ENCODE assay signal across 2 cellular contexts in the genomic region with DNA sequence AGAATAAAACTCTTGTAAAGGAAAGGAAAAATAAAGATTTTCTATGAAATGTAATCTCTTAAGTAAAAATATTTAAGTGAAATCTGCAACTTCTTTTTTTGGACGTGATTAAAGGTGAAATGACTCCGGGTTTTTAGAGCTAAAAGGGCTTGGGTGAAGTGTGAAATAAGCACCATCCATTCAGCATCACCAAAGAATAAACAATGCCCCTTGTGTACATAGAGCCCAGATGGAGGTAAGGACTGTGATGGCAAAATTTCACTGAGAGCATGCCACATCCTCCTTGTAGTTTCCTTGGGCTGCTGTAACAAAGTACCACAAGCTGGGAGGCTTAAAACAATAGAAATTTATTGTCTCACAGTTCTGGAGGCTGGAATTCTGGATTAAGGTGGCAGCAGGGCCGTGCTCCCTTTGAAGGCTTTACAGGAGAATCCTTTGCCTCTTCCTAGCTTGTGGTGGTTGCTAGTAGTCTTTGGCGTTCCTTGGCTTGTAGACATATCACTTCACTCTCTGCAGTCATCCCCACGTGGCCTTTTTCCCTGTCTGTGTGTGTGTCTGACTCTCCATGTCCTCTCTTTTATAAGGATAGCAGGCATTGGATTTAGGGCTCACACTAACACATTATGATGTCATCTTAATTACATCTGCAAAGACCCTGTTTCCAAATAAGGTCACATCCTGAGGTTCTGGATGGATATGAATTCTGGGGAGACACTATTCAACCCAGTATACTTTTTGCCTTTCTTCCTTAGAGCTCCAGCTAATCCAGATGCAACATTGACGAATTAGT.
TF ChIP-seq lines count a peak whose summit lies in the region.

No MANE protein-coding gene starts in this region.

TF ChIP-seq in HEK293, 187 proteins besides CTCF, POLR2A, EP300 and RAD21:
- TF ChIP-seq ZFP37 (tag by site-specific recombination; IDR thresholded peaks at IDR 0.05) (no peak), ZNF555 (tag by site-specific recombination; conservative IDR thresholded peaks at IDR 0.05) (no peak), ZNF629 (tag by site-specific recombination; IDR thresholded peaks at IDR 0.05) (peak; percentile 57), ZFP41 (tag by site-specific recombination; IDR thresholded peaks at IDR 0.05; ENCODE audit: borderline replicate concordance) (no peak), SP3 (tag by site-specific recombination; IDR thresholded peaks at IDR 0.05) (no peak), ZNF624 (tag by site-specific recombination; IDR thresholded peaks at IDR 0.05) (no peak), ZNF133 (tag by site-specific recombination; IDR thresholded peaks at IDR 0.05) (no peak), KLF16 (tag by site-specific recombination; IDR thresholded peaks at IDR 0.05) (no peak), ZNF311 (tag by site-specific recombination; IDR thresholded peaks at IDR 0.05; ENCODE audit: borderline replicate concordance) (no peak), ZSCAN23 (tag by site-specific recombination; IDR thresholded peaks at IDR 0.05) (no peak), ZBTB8A (tag by site-specific recombination; IDR thresholded peaks at IDR 0.05) (no peak), TCF7L2 (IDR thresholded peaks at IDR 0.05; ENCODE audit: borderline replicate concordance, low read depth, low read length) (no peak), ZBTB21 (tag by site-specific recombination; IDR thresholded peaks at IDR 0.05) (peak; percentile 60; the same call in 1 of the 2 replicates), YY1 (tag by site-specific recombination; IDR thresholded peaks at IDR 0.05) (no peak), ZNF324 (tag by site-specific recombination; IDR thresholded peaks at IDR 0.05) (no peak), ZNF335 (tag by site-specific recombination; conservative IDR thresholded peaks at IDR 0.05) (peak; percentile 64), ZNF10 (tag by site-specific recombination; IDR thresholded peaks at IDR 0.05) (no peak), ZNF184 (tag by site-specific recombination; IDR thresholded peaks at IDR 0.05) (no peak), ZNF747 (tag by site-specific recombination; IDR thresholded peaks at IDR 0.05) (no peak), ZSCAN30 (tag by site-specific recombination; IDR thresholded peaks at IDR 0.05) (no peak), ZNF701 (tag by site-specific recombination; IDR thresholded peaks at IDR 0.05) (no peak), ZNF776 (tag by site-specific recombination; IDR thresholded peaks at IDR 0.05; ENCODE audit: borderline replicate concordance) (no peak)
- TF ChIP-seq, protein P1, sequence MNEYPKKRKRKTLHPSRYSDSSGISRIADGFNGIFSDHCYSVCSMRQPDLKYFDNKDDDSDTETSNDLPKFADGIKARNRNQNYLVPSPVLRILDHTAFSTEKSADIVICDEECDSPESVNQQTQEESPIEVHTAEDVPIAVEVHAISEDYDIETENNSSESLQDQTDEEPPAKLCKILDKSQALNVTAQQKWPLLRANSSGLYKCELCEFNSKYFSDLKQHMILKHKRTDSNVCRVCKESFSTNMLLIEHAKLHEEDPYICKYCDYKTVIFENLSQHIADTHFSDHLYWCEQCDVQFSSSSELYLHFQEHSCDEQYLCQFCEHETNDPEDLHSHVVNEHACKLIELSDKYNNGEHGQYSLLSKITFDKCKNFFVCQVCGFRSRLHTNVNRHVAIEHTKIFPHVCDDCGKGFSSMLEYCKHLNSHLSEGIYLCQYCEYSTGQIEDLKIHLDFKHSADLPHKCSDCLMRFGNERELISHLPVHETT (tag by site-specific recombination; IDR thresholded peaks at IDR 0.05) = no peak
- TF ChIP-seq, protein P2, sequence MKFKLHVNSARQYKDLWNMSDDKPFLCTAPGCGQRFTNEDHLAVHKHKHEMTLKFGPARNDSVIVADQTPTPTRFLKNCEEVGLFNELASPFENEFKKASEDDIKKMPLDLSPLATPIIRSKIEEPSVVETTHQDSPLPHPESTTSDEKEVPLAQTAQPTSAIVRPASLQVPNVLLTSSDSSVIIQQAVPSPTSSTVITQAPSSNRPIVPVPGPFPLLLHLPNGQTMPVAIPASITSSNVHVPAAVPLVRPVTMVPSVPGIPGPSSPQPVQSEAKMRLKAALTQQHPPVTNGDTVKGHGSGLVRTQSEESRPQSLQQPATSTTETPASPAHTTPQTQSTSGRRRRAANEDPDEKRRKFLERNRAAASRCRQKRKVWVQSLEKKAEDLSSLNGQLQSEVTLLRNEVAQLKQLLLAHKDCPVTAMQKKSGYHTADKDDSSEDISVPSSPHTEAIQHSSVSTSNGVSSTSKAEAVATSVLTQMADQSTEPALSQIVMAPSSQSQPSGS (tag by site-specific recombination; IDR thresholded peaks at IDR 0.05; ENCODE audit: low read depth) = peak; percentile 93
- TF ChIP-seq, protein P3, sequence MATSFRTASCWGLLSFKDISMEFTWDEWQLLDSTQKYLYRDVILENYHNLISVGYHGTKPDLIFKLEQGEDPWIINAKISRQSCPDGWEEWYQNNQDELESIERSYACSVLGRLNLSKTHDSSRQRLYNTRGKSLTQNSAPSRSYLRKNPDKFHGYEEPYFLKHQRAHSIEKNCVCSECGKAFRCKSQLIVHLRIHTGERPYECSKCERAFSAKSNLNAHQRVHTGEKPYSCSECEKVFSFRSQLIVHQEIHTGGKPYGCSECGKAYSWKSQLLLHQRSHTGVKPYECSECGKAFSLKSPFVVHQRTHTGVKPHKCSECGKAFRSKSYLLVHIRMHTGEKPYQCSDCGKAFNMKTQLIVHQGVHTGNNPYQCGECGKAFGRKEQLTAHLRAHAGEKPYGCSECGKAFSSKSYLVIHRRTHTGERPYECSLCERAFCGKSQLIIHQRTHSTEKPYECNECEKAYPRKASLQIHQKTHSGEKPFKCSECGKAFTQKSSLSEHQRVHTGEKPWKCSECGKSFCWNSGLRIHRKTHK (tag by site-specific recombination; IDR thresholded peaks at IDR 0.05) = no peak
- TF ChIP-seq, protein P4, sequence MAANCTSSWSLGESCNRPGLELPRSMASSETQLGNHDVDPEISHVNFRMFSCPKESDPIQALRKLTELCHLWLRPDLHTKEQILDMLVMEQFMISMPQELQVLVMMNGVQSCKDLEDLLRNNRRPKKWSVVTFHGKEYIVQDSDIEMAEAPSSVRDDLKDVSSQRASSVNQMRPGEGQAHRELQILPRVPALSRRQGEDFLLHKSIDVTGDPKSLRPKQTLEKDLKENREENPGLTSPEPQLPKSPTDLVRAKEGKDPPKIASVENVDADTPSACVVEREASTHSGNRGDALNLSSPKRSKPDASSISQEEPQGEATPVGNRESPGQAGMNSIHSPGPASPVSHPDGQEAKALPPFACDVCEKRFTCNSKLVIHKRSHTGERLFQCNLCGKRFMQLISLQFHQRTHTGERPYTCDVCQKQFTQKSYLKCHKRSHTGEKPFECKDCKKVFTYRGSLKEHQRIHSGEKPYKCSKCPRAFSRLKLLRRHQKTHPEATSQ (tag by site-specific recombination; IDR thresholded peaks at IDR 0.05) = no peak
- TF ChIP-seq, protein P5, sequence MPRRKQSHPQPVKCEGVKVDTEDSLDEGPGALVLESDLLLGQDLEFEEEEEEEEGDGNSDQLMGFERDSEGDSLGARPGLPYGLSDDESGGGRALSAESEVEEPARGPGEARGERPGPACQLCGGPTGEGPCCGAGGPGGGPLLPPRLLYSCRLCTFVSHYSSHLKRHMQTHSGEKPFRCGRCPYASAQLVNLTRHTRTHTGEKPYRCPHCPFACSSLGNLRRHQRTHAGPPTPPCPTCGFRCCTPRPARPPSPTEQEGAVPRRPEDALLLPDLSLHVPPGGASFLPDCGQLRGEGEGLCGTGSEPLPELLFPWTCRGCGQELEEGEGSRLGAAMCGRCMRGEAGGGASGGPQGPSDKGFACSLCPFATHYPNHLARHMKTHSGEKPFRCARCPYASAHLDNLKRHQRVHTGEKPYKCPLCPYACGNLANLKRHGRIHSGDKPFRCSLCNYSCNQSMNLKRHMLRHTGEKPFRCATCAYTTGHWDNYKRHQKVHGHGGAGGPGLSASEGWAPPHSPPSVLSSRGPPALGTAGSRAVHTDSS (tag by site-specific recombination; IDR thresholded peaks at IDR 0.05) = no peak
TF ChIP-seq in HEK293: peak in this region for 4.

TF ChIP-seq in K562, 482 proteins besides CTCF, POLR2A, EP300 and RAD21:
- TF ChIP-seq, protein P6, sequence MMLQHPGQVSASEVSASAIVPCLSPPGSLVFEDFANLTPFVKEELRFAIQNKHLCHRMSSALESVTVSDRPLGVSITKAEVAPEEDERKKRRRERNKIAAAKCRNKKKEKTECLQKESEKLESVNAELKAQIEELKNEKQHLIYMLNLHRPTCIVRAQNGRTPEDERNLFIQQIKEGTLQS (IDR thresholded peaks at IDR 0.05) = peak; percentile 81
- TF ChIP-seq, protein P6 (CRISPR knock-in tag; conservative IDR thresholded peaks at IDR 0.05) = no peak
- TF ChIP-seq SREBF1 (IDR thresholded peaks at IDR 0.05; ENCODE audit: borderline replicate concordance, low read depth, low read length) (no peak), TAF7 (tag; IDR thresholded peaks at IDR 0.05) (no peak), ZBTB17 (CRISPR knock-in tag; IDR thresholded peaks at IDR 0.05) (no peak), PPARD (CRISPR knock-in tag; IDR thresholded peaks at IDR 0.05) (no peak), XRCC5 (IDR thresholded peaks at IDR 0.05; ENCODE audit: low read depth, low read length) (no peak), RBBP5 (IDR thresholded peaks at IDR 0.05; ENCODE audit: borderline replicate concordance, insufficient read depth, low read length, poor library complexity, severe bottlenecking) (peak; percentile 1), FOXA3 (CRISPR knock-in tag; conservative IDR thresholded peaks at IDR 0.05 in 1 of 2, IDR thresholded peaks at IDR 0.05 in 1 of 2) (no peak), ATF7 (IDR thresholded peaks at IDR 0.05) (peak; percentile 90), SRF (CRISPR knock-in tag; IDR thresholded peaks at IDR 0.05) (peak; percentile 24 to 89; a peak in 1 of 4 replicates), RBM39 (optimal IDR thresholded peaks at IDR 0.05; ENCODE audit: low read depth, low read length) (no peak), ZNF584 (CRISPR knock-in tag; IDR thresholded peaks at IDR 0.05; ENCODE audit: low read depth) (0 out of 2 replicates have a peak, but pooled peaks have one; percentile 3)
- TF ChIP-seq, protein P7, sequence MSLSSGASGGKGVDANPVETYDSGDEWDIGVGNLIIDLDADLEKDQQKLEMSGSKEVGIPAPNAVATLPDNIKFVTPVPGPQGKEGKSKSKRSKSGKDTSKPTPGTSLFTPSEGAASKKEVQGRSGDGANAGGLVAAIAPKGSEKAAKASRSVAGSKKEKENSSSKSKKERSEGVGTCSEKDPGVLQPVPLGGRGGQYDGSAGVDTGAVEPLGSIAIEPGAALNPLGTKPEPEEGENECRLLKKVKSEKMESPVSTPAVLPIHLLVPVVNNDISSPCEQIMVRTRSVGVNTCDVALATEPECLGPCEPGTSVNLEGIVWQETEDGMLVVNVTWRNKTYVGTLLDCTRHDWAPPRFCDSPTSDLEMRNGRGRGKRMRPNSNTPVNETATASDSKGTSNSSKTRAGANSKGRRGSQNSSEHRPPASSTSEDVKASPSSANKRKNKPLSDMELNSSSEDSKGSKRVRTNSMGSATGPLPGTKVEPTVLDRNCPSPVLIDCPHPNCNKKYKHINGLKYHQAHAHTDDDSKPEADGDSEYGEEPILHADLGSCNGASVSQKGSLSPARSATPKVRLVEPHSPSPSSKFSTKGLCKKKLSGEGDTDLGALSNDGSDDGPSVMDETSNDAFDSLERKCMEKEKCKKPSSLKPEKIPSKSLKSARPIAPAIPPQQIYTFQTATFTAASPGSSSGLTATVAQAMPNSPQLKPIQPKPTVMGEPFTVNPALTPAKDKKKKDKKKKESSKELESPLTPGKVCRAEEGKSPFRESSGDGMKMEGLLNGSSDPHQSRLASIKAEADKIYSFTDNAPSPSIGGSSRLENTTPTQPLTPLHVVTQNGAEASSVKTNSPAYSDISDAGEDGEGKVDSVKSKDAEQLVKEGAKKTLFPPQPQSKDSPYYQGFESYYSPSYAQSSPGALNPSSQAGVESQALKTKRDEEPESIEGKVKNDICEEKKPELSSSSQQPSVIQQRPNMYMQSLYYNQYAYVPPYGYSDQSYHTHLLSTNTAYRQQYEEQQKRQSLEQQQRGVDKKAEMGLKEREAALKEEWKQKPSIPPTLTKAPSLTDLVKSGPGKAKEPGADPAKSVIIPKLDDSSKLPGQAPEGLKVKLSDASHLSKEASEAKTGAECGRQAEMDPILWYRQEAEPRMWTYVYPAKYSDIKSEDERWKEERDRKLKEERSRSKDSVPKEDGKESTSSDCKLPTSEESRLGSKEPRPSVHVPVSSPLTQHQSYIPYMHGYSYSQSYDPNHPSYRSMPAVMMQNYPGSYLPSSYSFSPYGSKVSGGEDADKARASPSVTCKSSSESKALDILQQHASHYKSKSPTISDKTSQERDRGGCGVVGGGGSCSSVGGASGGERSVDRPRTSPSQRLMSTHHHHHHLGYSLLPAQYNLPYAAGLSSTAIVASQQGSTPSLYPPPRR (CRISPR knock-in tag; IDR thresholded peaks at IDR 0.05; ENCODE audit: borderline replicate concordance) = no peak
- TF ChIP-seq, protein P8, sequence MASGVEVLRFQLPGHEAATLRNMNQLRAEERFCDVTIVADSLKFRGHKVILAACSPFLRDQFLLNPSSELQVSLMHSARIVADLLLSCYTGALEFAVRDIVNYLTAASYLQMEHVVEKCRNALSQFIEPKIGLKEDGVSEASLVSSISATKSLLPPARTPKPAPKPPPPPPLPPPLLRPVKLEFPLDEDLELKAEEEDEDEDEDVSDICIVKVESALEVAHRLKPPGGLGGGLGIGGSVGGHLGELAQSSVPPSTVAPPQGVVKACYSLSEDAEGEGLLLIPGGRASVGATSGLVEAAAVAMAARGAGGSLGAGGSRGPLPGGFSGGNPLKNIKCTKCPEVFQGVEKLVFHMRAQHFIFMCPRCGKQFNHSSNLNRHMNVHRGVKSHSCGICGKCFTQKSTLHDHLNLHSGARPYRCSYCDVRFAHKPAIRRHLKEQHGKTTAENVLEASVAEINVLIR (CRISPR knock-in tag; IDR thresholded peaks at IDR 0.05) = 0 out of 2 replicates have a peak, but pooled peaks have one; percentile 37
- TF ChIP-seq, protein P9, sequence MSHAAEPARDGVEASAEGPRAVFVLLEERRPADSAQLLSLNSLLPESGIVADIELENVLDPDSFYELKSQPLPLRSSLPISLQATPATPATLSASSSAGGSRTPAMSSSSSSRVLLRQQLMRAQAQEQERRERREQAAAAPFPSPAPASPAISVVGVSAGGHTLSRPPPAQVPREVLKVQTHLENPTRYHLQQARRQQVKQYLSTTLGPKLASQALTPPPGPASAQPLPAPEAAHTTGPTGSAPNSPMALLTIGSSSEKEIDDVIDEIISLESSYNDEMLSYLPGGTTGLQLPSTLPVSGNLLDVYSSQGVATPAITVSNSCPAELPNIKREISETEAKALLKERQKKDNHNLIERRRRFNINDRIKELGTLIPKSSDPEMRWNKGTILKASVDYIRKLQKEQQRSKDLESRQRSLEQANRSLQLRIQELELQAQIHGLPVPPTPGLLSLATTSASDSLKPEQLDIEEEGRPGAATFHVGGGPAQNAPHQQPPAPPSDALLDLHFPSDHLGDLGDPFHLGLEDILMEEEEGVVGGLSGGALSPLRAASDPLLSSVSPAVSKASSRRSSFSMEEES (CRISPR knock-in tag; IDR thresholded peaks at IDR 0.05) = no peak
